Comparison of ENCODE assay signal across 8 cellular contexts in the genomic region with DNA sequence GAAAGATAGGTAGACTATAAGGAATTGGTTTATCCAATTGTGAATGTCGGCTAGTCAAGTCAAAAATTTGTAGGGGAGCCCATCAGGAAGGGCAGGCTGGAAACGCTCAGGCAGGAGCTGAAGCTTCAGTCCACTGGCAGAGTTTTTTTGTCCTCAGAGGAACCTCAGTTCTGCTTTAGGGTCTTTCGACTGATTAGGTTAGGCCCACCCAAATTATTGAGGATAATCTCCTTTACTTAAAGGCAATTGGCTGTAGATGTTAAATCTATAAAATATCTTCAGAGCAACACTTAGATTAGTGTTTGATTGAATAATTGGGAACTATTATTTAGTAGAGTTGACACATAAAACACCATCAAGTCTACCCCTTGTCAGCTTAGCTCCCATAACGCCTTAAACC.
"Had no signal": no experiment of that assay in that cellular context is flagged by ENCODE, and none has a peak within 500 bp of the region (broad histone marks: within the 10 kb centered on the region; RNA-seq: fewer than 3 reads in every experiment).

No MANE protein-coding gene starts in this region.

- FAIRE-seq: G401.6, GM12878, GM12891, GM12892, GM18507, GM19239 had no signal

- ATAC-seq: GM12878 had no signal

- H3K4me3 ChIP-seq: GM12878 had no signal

- DNase-seq: GDM1, GF-D8 had no signal
